ENCODE assay signal across 2 cellular contexts in genomic region chr12:121519227-121519626, GRCh38.
TF ChIP-seq lines count a peak whose summit lies in the region.

No MANE protein-coding gene starts in this region.

TF ChIP-seq in A549, 52 proteins besides CTCF, POLR2A, EP300 and RAD21 (continued from another document):
- TF ChIP-seq RNF2 (IDR thresholded peaks at IDR 0.05; ENCODE audit: borderline replicate concordance, low read depth) = no peak
- no peak for TF ChIP-seq EHMT2 (IDR thresholded peaks at IDR 0.05; ENCODE audit: low read depth)
- no peak for TF ChIP-seq CHD2 (IDR thresholded peaks at IDR 0.05; ENCODE audit: low read length, partially characterized antibody)

TF ChIP-seq in HEK293, 187 proteins besides CTCF, POLR2A, EP300 and RAD21 (continued from another document):
- TF ChIP-seq PRDM10 (tag by site-specific recombination; IDR thresholded peaks at IDR 0.05) (no peak), ZNF146 (tag by site-specific recombination; IDR thresholded peaks at IDR 0.05) (peak; percentile 99), ZNF580 (tag by site-specific recombination; IDR thresholded peaks at IDR 0.05) (peak; percentile 23; the same call in 1 of the 2 replicates), ZNF560 (tag by site-specific recombination; IDR thresholded peaks at IDR 0.05; ENCODE audit: borderline replicate concordance) (no peak), ZNF341 (tag by site-specific recombination; IDR thresholded peaks at IDR 0.05; ENCODE audit: low read depth) (no peak), EGR2 (tag by site-specific recombination; IDR thresholded peaks at IDR 0.05; ENCODE audit: low read depth) (no peak), ZBTB6 (tag by site-specific recombination; IDR thresholded peaks at IDR 0.05) (no peak), ZNF350 (tag by site-specific recombination; IDR thresholded peaks at IDR 0.05) (no peak), ZNF529 (tag by site-specific recombination; IDR thresholded peaks at IDR 0.05; ENCODE audit: insufficient replicate concordance) (no peak), ZNF426 (tag by site-specific recombination; IDR thresholded peaks at IDR 0.05) (no peak), ZNF114 (tag by site-specific recombination; IDR thresholded peaks at IDR 0.05) (no peak), ZNF548 (tag by site-specific recombination; IDR thresholded peaks at IDR 0.05) (no peak), OSR2 (tag by site-specific recombination; IDR thresholded peaks at IDR 0.05) (no peak), AEBP2 (tag by site-specific recombination; IDR thresholded peaks at IDR 0.05; ENCODE audit: borderline replicate concordance) (no peak), GFI1B (tag by site-specific recombination; IDR thresholded peaks at IDR 0.05) (no peak), REPIN1 (tag by site-specific recombination; IDR thresholded peaks at IDR 0.05; ENCODE audit: low read depth) (no peak), SCRT2 (tag by site-specific recombination; IDR thresholded peaks at IDR 0.05) (0 out of 2 replicates have a peak, but pooled peaks have one; percentile 10), ZFP37 (tag by site-specific recombination; IDR thresholded peaks at IDR 0.05) (no peak), ZNF501 (tag by site-specific recombination; IDR thresholded peaks at IDR 0.05) (no peak), ZNF530 (tag by site-specific recombination; IDR thresholded peaks at IDR 0.05; ENCODE audit: low read depth) (no peak), ZNF473 (tag by site-specific recombination; IDR thresholded peaks at IDR 0.05) (no peak), REST (tag by site-specific recombination; IDR thresholded peaks at IDR 0.05) (no peak)
